In genomic region chr17:51154176-51154575, GRCh38 we compare ENCODE assay signal across 8 cellular contexts. TPM values are rescaled to one million over a fixed set of nuclear protein-coding genes. Genes with fewer than 3 reads are reported as not detected.
A peak's percentile ranks its signal among the peaks of the same experiment; 100 is the strongest.
DNase-seq lines count a peak whose midpoint lies in the region; TF ChIP-seq lines count a peak whose summit lies in the region.

No MANE protein-coding gene starts in this region.

- peaks cover 58% of the 10 kb centered on the region for H3K79me2 ChIP-seq in KMS-11 (ENCODE audit: insufficient read depth, low read depth)

- H3K9me3 ChIP-seq in BLaER1 treated with 17β-estradiol and CSF1 and Interleukin-3, amounts not matched to agents 10 nM and 100 nM (replicated peaks in 1 of 11): no peaks in the 10 kb centered on the region
- no peaks in the 10 kb centered on the region for H3K9me3 ChIP-seq in muscle layer of duodenum (ENCODE audit: control insufficient read depth in 1 of 2, low read length in 2 of 2)

- peak overlapping the region; percentile 78 to 94 (median 87) for H3K9ac ChIP-seq in BLaER1 treated with 17β-estradiol and CSF1 and Interleukin-3, amounts not matched to agents 10 nM and 100 nM
- peak overlapping the region; percentile 86 for H3K9ac ChIP-seq in KMS-11

- TF ChIP-seq CTCF in KMS-11 (conservative IDR thresholded peaks at IDR 0.05; ENCODE audit: low read depth, low read length) (no peak), choroid plexus epithelial cell (conservative IDR thresholded peaks at IDR 0.05; ENCODE audit: low read depth, low read length) (no peak)

- H4K20me1 ChIP-seq in BLaER1 treated with 17β-estradiol and CSF1 and Interleukin-3, amounts not matched to agents 10 nM and 100 nM: peaks cover 0 to 48% (median 37%) of the 10 kb centered on the region in 11 experiments; a peak in 17 of 22 replicates
- 0 out of 2 replicates have a peak, but pooled peaks cover 3% of the 10 kb centered on the region for H4K20me1 ChIP-seq in KMS-11 (ENCODE audit: insufficient read depth)

- H3K4me3 ChIP-seq in BLaER1 treated with 17β-estradiol and CSF1 and Interleukin-3, amounts not matched to agents 10 nM and 100 nM: peak overlapping the region; percentile 67 to 97 (median 82)
- H3K4me3 ChIP-seq in KMS-11 (IDR thresholded peaks at IDR 0.05; ENCODE audit: insufficient read depth, low read depth, low read length) (no peak overlapping the region), choroid plexus epithelial cell (ENCODE audit: low read depth, low read length) (peak overlapping the region; percentile 84), muscle layer of duodenum (ENCODE audit: low read depth in 1 of 2, low read length in 2 of 2) (peak overlapping the region; percentile 93 to 95)

- H3K36me3 ChIP-seq in BLaER1 treated with 17β-estradiol and CSF1 and Interleukin-3, amounts not matched to agents 10 nM and 100 nM: peaks cover 26 to 43% (median 41%) of the 10 kb centered on the region in 11 experiments
- H3K36me3 ChIP-seq in KMS-11 (ENCODE audit: insufficient read depth) (peaks cover 9% of the 10 kb centered on the region; the same call in 1 of the 2 replicates), muscle layer of duodenum (ENCODE audit: control insufficient read depth in 1 of 2, insufficient read depth in 2 of 2, low read length in 2 of 2) (peaks cover 3 to 6% of the 10 kb centered on the region in 2 donors)

- DNase-seq in choroid plexus epithelial cell (ENCODE audit: low read depth) (peak; percentile 35), OCI-M2 (lab: John Stamatoyannopoulos, UW; ENCODE audit: unreplicated experiment) (no peak), NCI-H2081 (lab: John Stamatoyannopoulos, UW) (no peak), mucosa of gallbladder (ENCODE audit: low spot score) (no peak), glomerular visceral epithelial cell (ENCODE audit: extremely low spot score) (no peak)

- no peaks in the 10 kb centered on the region for H3K27me3 ChIP-seq in BLaER1 treated with 17β-estradiol and CSF1 and Interleukin-3, amounts not matched to agents 10 nM and 100 nM
- no peaks in the 10 kb centered on the region for H3K27me3 ChIP-seq in KMS-11 (ENCODE audit: insufficient read depth, low read depth)
- H3K27me3 ChIP-seq in muscle layer of duodenum (ENCODE audit: low read depth, low read length): no peaks in the 10 kb centered on the region

- peak overlapping the region; percentile 80 to 95 (median 88) for H3K4me2 ChIP-seq in BLaER1 treated with 17β-estradiol and CSF1 and Interleukin-3, amounts not matched to agents 10 nM and 100 nM
- H3K4me2 ChIP-seq in KMS-11: peak overlapping the region; percentile 100

- H3K27ac ChIP-seq in BLaER1 treated with 17β-estradiol and CSF1 and Interleukin-3, amounts not matched to agents 10 nM and 100 nM: peak overlapping the region in 10 of 11 experiments; percentile 67 to 95 (median 88); a peak in 21 of 22 replicates
- H3K27ac ChIP-seq in KMS-11: peak overlapping the region; percentile 68
- H3K27ac ChIP-seq in muscle layer of duodenum (ENCODE audit: low read length): peak overlapping the region; percentile 89

- peak overlapping the region; percentile 47; the same call in 1 of the 2 replicates for H2AFZ ChIP-seq in KMS-11 (ENCODE audit: low read depth)

- peaks cover 22 to 29% (median 26%) of the 10 kb centered on the region in 10 experiments for H3K4me1 ChIP-seq in BLaER1 treated with 17β-estradiol and CSF1 and Interleukin-3, amounts not matched to agents 10 nM and 100 nM
- H3K4me1 ChIP-seq in KMS-11 (ENCODE audit: low read depth, poor library complexity, severe bottlenecking): peaks cover 27% of the 10 kb centered on the region
- peaks cover 7 to 8% of the 10 kb centered on the region in 2 donors for H3K4me1 ChIP-seq in muscle layer of duodenum (ENCODE audit: control insufficient read depth in 1 of 2, insufficient read depth in 2 of 2, low read length in 2 of 2)

RNA-seq across cellular contexts. Expression of gene NME1, which starts 0.8 kb away (rescaled TPM):
- total RNA-seq in mucosa of gallbladder: 26.5 TPM

RNA-seq across cellular contexts. Expression of gene NME2, which starts 12.0 kb away (rescaled TPM):
- 262 TPM for total RNA-seq in mucosa of gallbladder

RNA-seq across cellular contexts. Expression of gene SPAG9, which starts 33.5 kb away (rescaled TPM):
- 77.9 TPM for total RNA-seq in mucosa of gallbladder
